ENCODE assay signal across 8 cellular contexts in the genomic region with DNA sequence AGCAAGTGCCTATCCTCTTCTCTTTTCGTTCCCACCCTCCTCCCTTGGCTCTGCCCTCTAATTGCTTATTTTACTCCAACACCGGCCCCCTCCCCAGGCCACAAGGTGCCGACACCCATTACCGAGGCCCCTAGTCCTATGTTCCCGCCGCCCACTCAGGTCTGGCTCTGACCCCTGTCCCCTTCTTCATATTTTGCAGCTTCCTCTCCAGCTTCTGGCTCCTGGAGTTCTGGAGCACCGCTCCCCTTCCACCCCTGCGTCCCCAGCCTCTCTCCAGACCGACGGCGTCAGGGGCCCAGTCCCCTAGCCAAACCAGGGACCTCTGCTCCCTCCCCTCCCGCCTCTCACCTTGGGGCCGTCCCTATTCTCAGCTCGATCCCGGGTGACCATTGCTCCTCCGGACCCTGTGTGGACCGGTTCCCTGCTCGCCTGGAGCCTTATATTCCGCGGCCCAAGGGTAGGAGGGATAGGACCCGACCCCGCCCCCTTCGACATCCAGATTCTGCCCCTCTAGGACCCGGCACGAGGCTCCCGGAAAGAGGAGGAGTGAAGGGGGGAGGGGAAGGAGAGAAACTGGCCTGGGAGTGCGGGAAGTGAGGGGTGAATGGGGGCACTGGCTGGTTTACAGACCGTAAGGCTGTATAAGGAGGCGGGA. TPM values are rescaled to one million over a fixed set of nuclear protein-coding genes. Genes with fewer than 3 reads are reported as not detected.
DNase-seq lines count a peak whose midpoint lies in the region; ATAC-seq, FAIRE-seq and TF ChIP-seq lines count a peak whose summit lies in the region.

TSS of gene HES7 (minus strand) at position 412 of the 655 bp plus-strand sequence. CDS start at position 390, 22 bp downstream.

- 9% methylated on average over 12 of the region's 29 CpGs for whole genome bisulfite sequencing in K562 (ENCODE audit: insufficient coverage, low coverage, missing lambda C conversion rate)

- peaks cover 4% of the 10 kb centered on the region; the same call in 1 of the 2 replicates for H4K20me1 ChIP-seq in K562 (replicated peaks; ENCODE audit: control insufficient read depth, insufficient read depth, low read length)

- TF ChIP-seq CTCF in K562 (IDR thresholded peaks at IDR 0.05 in 2 of 3, conservative IDR thresholded peaks at IDR 0.05 in 1 of 3; ENCODE audit: insufficient read depth in 2 of 3, low read depth in 1 of 3, low read length in 3 of 3), result no peak

- intact Hi-C loops in K562 (cut with micrococcal nuclease), result loop anchor here (5.0 to 10.0 kb wide), 3 partner anchors 48 to 289 kb away; partner anchors contain the start of gene KDM6B

- H3K27ac ChIP-seq in K562 (ENCODE audit: extremely low read depth, low read depth, low read length) (no peak within 1 kb of the TSS), mucosa of rectum (ENCODE audit: low read depth in 2 of 2, low read length in 2 of 2) (no peak within 1 kb of the TSS)

- CTCF ChIA-PET in K562 (lab: Yijun Ruan, JAX; ENCODE audit: low intra/inter-chr PET ratio), result no interaction called here

- no peak for TF ChIP-seq RAD21 in K562 (CRISPR knock-in tag; conservative IDR thresholded peaks at IDR 0.05 in 1 of 2, IDR thresholded peaks at IDR 0.05 in 1 of 2)

- TF ChIP-seq EP300 in K562 (IDR thresholded peaks at IDR 0.05; ENCODE audit: low read length), result no peak

- TF ChIP-seq POLR2A in K562 (conservative IDR thresholded peaks at IDR 0.05), result no peak

- DNase-seq in Caki2 (ENCODE audit: low read depth), result peak; percentile 32
- DNase-seq in HuH-7.5 (ENCODE audit: low spot score), result peak; percentile 45
- peak in 2 of 4 experiments; percentile 19 to 35 for DNase-seq in K562 (ENCODE audit: extremely low read depth in 1 of 4, low spot score in 3 of 4)
- no peak for DNase-seq in NCI-H2081 (lab: John Stamatoyannopoulos, UW)
- DNase-seq in AML-193 (lab: John Stamatoyannopoulos, UW), result no peak
- no peak for DNase-seq in NCI-H774 (lab: John Stamatoyannopoulos, UW)

- peak within 1 kb of the TSS in 1 of 2 experiments; percentile 85; a peak in 2 of 4 replicates for H3K9ac ChIP-seq in K562 (ENCODE audit: insufficient read depth in 1 of 2, low read depth in 2 of 2, low read length in 2 of 2)
- H3K9ac ChIP-seq in mucosa of rectum (ENCODE audit: low read depth in 1 of 2, low read length in 2 of 2), result peak within 1 kb of the TSS in 1 of 2 donors; percentile 29

- BruUV-seq in K562 (replicated peaks; lab: Mats Ljungman, UMichigan), result no TSS peak

- H3K27me3 ChIP-seq in K562 (ENCODE audit: control insufficient read depth in 2 of 2, insufficient read depth in 2 of 2, low read length in 2 of 2) (0 out of 5 replicates have a peak, but pooled peaks cover 0 to 9% of the 10 kb centered on the region in 2 experiments), mucosa of rectum (ENCODE audit: control insufficient read depth in 2 of 2, insufficient read depth in 2 of 2, low read length in 2 of 2) (peaks cover 32 to 33% of the 10 kb centered on the region in 2 donors)

- ATAC-seq in K562 (no peak), GM21447 (IDR thresholded peaks at IDR 0.05; ENCODE audit: unreplicated experiment) (no peak)

- H3K4me3 ChIP-seq in K562, result peak within 1 kb of the TSS; percentile 73
- H3K4me3 ChIP-seq in mucosa of rectum (ENCODE audit: low read length in 2 of 2), result peak within 1 kb of the TSS; percentile 68 to 87

- peak within 1 kb of the TSS; percentile 87 for H3K4me2 ChIP-seq in K562 (ENCODE audit: insufficient read depth, low read length)

- in situ Hi-C loops in Caki2 (cut with HindIII; ENCODE audit: low pct_unique_long_range_greater_than_20kb, low sequenced_read_pairs) (no loop called here), K562 (cut with MboI) (loop anchor here (5.0 kb wide), 2 partner anchors 98 to 178 kb away; no protein-coding TSS in a partner anchor)

- POLR2A ChIA-PET in K562 (lab: Yijun Ruan, JAX), result interaction anchor here (0.6 to 2.1 kb wide), 6 partner anchors 11 to 165 kb away, joined by 3 to 5 read pairs (median 4); partner anchors contain the start of genes AURKB and RANGRF

- FAIRE-seq in K562 (lab: Jason Lieb, UNC), result no peak

- H3K9me3 ChIP-seq in K562 (replicated peaks; ENCODE audit: control insufficient read depth, insufficient read depth, low read depth, low read length) (no peaks in the 10 kb centered on the region), mucosa of rectum (ENCODE audit: control insufficient read depth in 2 of 2, low read length in 2 of 2) (no peaks in the 10 kb centered on the region)

- no peaks in the 10 kb centered on the region for H3K79me2 ChIP-seq in K562 (ENCODE audit: control insufficient read depth, insufficient read depth, low read length)

- H3K4me1 ChIP-seq in K562 (replicated peaks in 1 of 2; ENCODE audit: control insufficient read depth in 2 of 2, insufficient read depth in 2 of 2, low read length in 2 of 2) (peaks cover 22 to 65% of the 10 kb centered on the region in 2 experiments), mucosa of rectum (ENCODE audit: control insufficient read depth in 2 of 2, insufficient read depth in 2 of 2, low read length in 2 of 2) (peaks cover 57 to 70% of the 10 kb centered on the region in 2 donors)

- no peaks in the 10 kb centered on the region for H3K9me1 ChIP-seq in K562 (ENCODE audit: control insufficient read depth, insufficient read depth, low read length)

- H3K36me3 ChIP-seq in K562 (ENCODE audit: control insufficient read depth, insufficient read depth, low read length) (no peaks in the 10 kb centered on the region), mucosa of rectum (ENCODE audit: control insufficient read depth in 2 of 2, insufficient read depth in 2 of 2, low read length in 2 of 2) (no peaks in the 10 kb centered on the region)

- peak within 1 kb of the TSS; percentile 82 for H2AFZ ChIP-seq in K562 (ENCODE audit: low read depth, low read length)

TF ChIP-seq in K562, 482 proteins besides CTCF, POLR2A, EP300 and RAD21:
- no peak for TF ChIP-seq MYC (IDR thresholded peaks at IDR 0.05; ENCODE audit: low read depth, low read length)
- no peak for TF ChIP-seq MYC (CRISPR knock-in tag; IDR thresholded peaks at IDR 0.05; ENCODE audit: borderline replicate concordance, low read depth)
- TF ChIP-seq HMGN3 (IDR thresholded peaks at IDR 0.05; ENCODE audit: borderline replicate concordance, extremely low read depth, insufficient read length, low read depth, low read length), result peak; percentile 1
- TF ChIP-seq EGR1 (conservative IDR thresholded peaks at IDR 0.05), result peak; percentile 21; the same call in 1 of the 2 replicates

RNA-seq across cellular contexts. Expression of gene HES7, which starts in this region (rescaled TPM):
- 5.3 TPM in 1 of 2 replicates, not detected in the other for total RNA-seq in Caki2 (2014; rRNA removed; shearing (Covaris generic); ENCODE audit: low replicate concordance)
- 0.51 and 1.1 TPM in 2 replicates for total RNA-seq in K562 (2011; cell fraction: chromatin; rRNA removed; ENCODE audit: low replicate concordance)
- 0.92 and 1.2 TPM in 2 replicates for total RNA-seq in K562 (2011; cell fraction: nucleolus; rRNA removed)
- total RNA-seq in K562 (2011; cell fraction: nucleoplasm; rRNA removed), result 0.66 and 1.3 TPM in 2 replicates
- total RNA-seq in K562 (2014; rRNA removed), result 0.09 and 0.45 TPM in 2 replicates
- 0.22 TPM in 1 of 2 replicates, not detected in the other for total RNA-seq in K562 (2014; rRNA removed; fragmentation: Illumina TruSeq; extraction: Trizol)
- not detected in 2 replicates for total RNA-seq in K562 (2015; rRNA removed; fragmentation: Illumina TruSeq; extraction: Trizol)
- 1.1 and 2.2 TPM in 2 replicates for total RNA-seq in K562 (2021)
- 0.14 and 0.31 TPM in 2 replicates for polyA plus RNA-seq in K562 (2011; rRNA removed)
- 0.16 and 0.94 TPM in 2 replicates for polyA plus RNA-seq in K562 (2011; cell fraction: cytosol; rRNA removed)
- polyA plus RNA-seq in K562 (2011; cell fraction: nucleus; rRNA removed), result 1.4 and 3.3 TPM in 2 replicates
- polyA plus RNA-seq in K562 (2012), result 0.22 and 0.29 TPM in 2 replicates
- 0.11 and 0.13 TPM in 2 replicates for polyA plus RNA-seq in K562 (2014; fragmentation: Illumina TruSeq; extraction: Trizol)
- under 1 TPM; 0.03 to 0.06 TPM for polyA plus RNA-seq in K562 (2014; fragmentation: Nextera tagmentation; extraction: Ambion mirVana)
- 0.16 and 1.7 TPM in 2 replicates for polyA plus RNA-seq in K562 (2014; rRNA removed)
- polyA minus RNA-seq in K562 (2011; rRNA and poly(A)+ RNA removed), result 0.11 TPM in 1 of 2 replicates, not detected in the other
- not detected in 2 replicates for polyA minus RNA-seq in K562 (2011; cell fraction: cytosol; rRNA and poly(A)+ RNA removed)
- polyA minus RNA-seq in K562 (2011; cell fraction: nucleus; rRNA and poly(A)+ RNA removed), result 0.56 and 0.94 TPM in 2 replicates

Comparison
In these comparisons a context has a peak if more than half of its experiments do, and no peak if none do; other contexts are left out.
1. DNase-seq: peak in Caki2 (single experiment) and HuH-7.5 (single experiment); none in NCI-H2081 (0 of 2), AML-193 (0 of 2) and NCI-H774 (single experiment).